Comparison of ENCODE assay signal across 19 cellular contexts in genomic region chr5:117054808-117055398, GRCh38.
DNase-seq lines count a peak whose midpoint lies in the region; TF ChIP-seq lines count a peak whose summit lies in the region.
"Had no signal": no experiment of that assay in that cellular context is flagged by ENCODE, and none has a peak within 500 bp of the region (broad histone marks: within the 10 kb centered on the region; RNA-seq: fewer than 3 reads in every experiment).

No MANE protein-coding gene starts in this region.

- H4K91ac ChIP-seq in H9 (ENCODE audit: insufficient read length, low read depth, low read length) = no peak overlapping the region

- H3K36me3 ChIP-seq in A673 (ENCODE audit: insufficient read depth, low read length, poor library complexity, severe bottlenecking) (no peaks in the 10 kb centered on the region), thyroid gland (no peaks in the 10 kb centered on the region)
- H3K36me3 ChIP-seq: transverse colon had no signal

- no peak overlapping the region for H3K23ac ChIP-seq in H9 (ENCODE audit: insufficient read length, low read depth, low read length)

- H3K4me2 ChIP-seq in H9 (ENCODE audit: insufficient read depth, insufficient read length, low read length) = no peak overlapping the region
- H3K4me2 ChIP-seq: A549, PC-9 had no signal

- H2BK15ac ChIP-seq in H9 (ENCODE audit: low read depth, low read length) = no peak overlapping the region

- H3K23me2 ChIP-seq in H9 (ENCODE audit: insufficient read length, low read depth, low read length, poor library complexity, severe bottlenecking) = no peaks in the 10 kb centered on the region

- TF ChIP-seq CTCF in A673 (conservative IDR thresholded peaks at IDR 0.05; ENCODE audit: low read depth, low read length) (no peak), H9 (conservative IDR thresholded peaks at IDR 0.05) (no peak), glutamatergic neuron (IDR thresholded peaks at IDR 0.05; ENCODE audit: partially characterized antibody, unreplicated experiment) (no peak), thyroid gland (IDR thresholded peaks at IDR 0.05) (no peak), Calu3 (IDR thresholded peaks at IDR 0.05; ENCODE audit: unreplicated experiment) (no peak)

- H3K9me3 Mint-ChIP-seq in H9 = peaks cover 0 to 15% of the 10 kb centered on the region in 2 experiments; a peak in 3 of 5 replicates
- peaks cover 9% of the 10 kb centered on the region for H3K9me3 Mint-ChIP-seq in glutamatergic neuron (ENCODE audit: unreplicated experiment)
- peaks cover 3% of the 10 kb centered on the region for H3K9me3 Mint-ChIP-seq in Calu3 (ENCODE audit: low read depth, unreplicated experiment)

- no peak overlapping the region for H2BK20ac ChIP-seq in H9 (ENCODE audit: low read depth, low read length, poor library complexity, severe bottlenecking)

- H3K27ac Mint-ChIP-seq in H9 = peak overlapping the region in 2 of 3 experiments; percentile 24 to 35; a peak in 1 of 7 replicates
- peak overlapping the region; percentile 91 for H3K27ac Mint-ChIP-seq in glutamatergic neuron (ENCODE audit: unreplicated experiment)
- no peak overlapping the region for H3K27ac Mint-ChIP-seq in Calu3 (ENCODE audit: unreplicated experiment)
- H3K27ac Mint-ChIP-seq: activated T-helper 2 cell treated with anti-CD3 and anti-CD28 coated beads, Interferon-gamma antibody, Interleukin-2, Interleukin-4, amounts not matched to agents 10 μg/mL and 5 μg/mL and 100 μg/mL, durations not matched to agents 14 hours and 24 hours and 36 hours had no signal

- H3K9me3 ChIP-seq in A673 (ENCODE audit: low read depth, low read length, poor library complexity, severe bottlenecking) = no peaks in the 10 kb centered on the region
- no peaks in the 10 kb centered on the region for H3K9me3 ChIP-seq in H9 (ENCODE audit: control insufficient read depth, low read depth, low read length)
- no peaks in the 10 kb centered on the region for H3K9me3 ChIP-seq in thyroid gland
- H3K9me3 ChIP-seq: A549, transverse colon had no signal

- H3K27me3 Mint-ChIP-seq in H9 (ENCODE audit: low read depth) = no peaks in the 10 kb centered on the region
- H3K27me3 Mint-ChIP-seq in glutamatergic neuron (ENCODE audit: unreplicated experiment) = no peaks in the 10 kb centered on the region
- no peaks in the 10 kb centered on the region for H3K27me3 Mint-ChIP-seq in Calu3 (ENCODE audit: unreplicated experiment)

- WGBS in H9 (ENCODE audit: extremely low coverage, insufficient read length, low lambda C conversion rate) = no CpG with 5 or more reads among the region's 5 CpGs
- 70 to 74% methylated on average over 5 of the region's 5 CpGs for WGBS in thyroid gland, 2 donors

- BruUV-seq in A673 (replicated peaks; lab: Mats Ljungman, UMichigan) (no TSS peak), Calu3 (replicated peaks; lab: Mats Ljungman, UMichigan) (no TSS peak)

- H3K4me3 Mint-ChIP-seq in H9 = no peak overlapping the region
- peak overlapping the region; percentile 40 for H3K4me3 Mint-ChIP-seq in glutamatergic neuron (ENCODE audit: unreplicated experiment)
- H3K4me3 Mint-ChIP-seq in Calu3 (ENCODE audit: low read depth, unreplicated experiment) = no peak overlapping the region

- H3K4me1 ChIP-seq in A673 (ENCODE audit: insufficient read depth, low read length, poor library complexity, severe bottlenecking) = peaks cover 7% of the 10 kb centered on the region
- peaks cover 18% of the 10 kb centered on the region; the same call in 1 of the 2 replicates for H3K4me1 ChIP-seq in H9 (ENCODE audit: insufficient read depth, low read length)
- H3K4me1 ChIP-seq in thyroid gland = no peaks in the 10 kb centered on the region
- H3K4me1 ChIP-seq: A549 had no signal

- no peaks in the 10 kb centered on the region for H3K27me3 ChIP-seq in A673 (replicated peaks; ENCODE audit: insufficient read depth, low read depth, low read length, poor library complexity)
- H3K27me3 ChIP-seq in H9 (ENCODE audit: insufficient read depth, low read length) = no peaks in the 10 kb centered on the region
- H3K27me3 ChIP-seq in thyroid gland = no peaks in the 10 kb centered on the region
- H3K27me3 ChIP-seq: dorsolateral prefrontal cortex, transverse colon had no signal

- no peak overlapping the region for H3K56ac ChIP-seq in H9 (ENCODE audit: insufficient read length, low read depth, low read length)

- no peak overlapping the region for H2AFZ ChIP-seq in H9 (ENCODE audit: low read length)
- H2AFZ ChIP-seq: PC-9 had no signal

- no peaks in the 10 kb centered on the region for H3K79me1 ChIP-seq in H9 (ENCODE audit: insufficient read depth, low read depth, low read length, poor library complexity, severe bottlenecking)

- H3K4me3 ChIP-seq in A673 (ENCODE audit: low read depth, low read length, poor library complexity, severe bottlenecking) (no peak overlapping the region), thyroid gland (replicated peaks in 1 of 3) (no peak overlapping the region)
- H3K4me3 ChIP-seq: A549, dorsolateral prefrontal cortex, PC-9, transverse colon had no signal

- POLR2A ChIA-PET in A673 (lab: Charles Lee; ENCODE audit: low non-redundant PET) = no interaction called here

- no peak overlapping the region for H2AK5ac ChIP-seq in H9 (ENCODE audit: insufficient read length, low read length)

- DNase-seq in A673 (ENCODE audit: low spot score) (peak; percentile 28), H9 (no peak), NCI-H748 treated with DMSO at 0.1 percent for 48 hours (lab: John Stamatoyannopoulos, UW) (peak; percentile 12), glutamatergic neuron (no peak), thyroid gland (no peak), Calu3 (no peak), ecto neural progenitor cell (ENCODE audit: low spot score) (no peak), NCI-H187 treated with DMSO at 0.1 percent for 48 hours (lab: John Stamatoyannopoulos, UW) (no peak)
- DNase-seq: activated CD4-positive, alpha-beta T cell treated with anti-CD3 and anti-CD28 coated beads for 1 hour; KG1; occipital lobe; PC-9; stimulated activated CD4-positive, alpha-beta T cell treated with anti-CD3 and anti-CD28 coated beads, Interleukin-1b, Interleukin-23, amount 100 ng/mL, for 48 hours; stimulated activated naive CD8-positive, alpha-beta T cell treated with anti-CD3 and anti-CD28 coated beads, Interleukin-15, Interleukin-2, amounts not matched to agents 100 U/mL and 50 U/mL, for 24 hours; T1000; transverse colon had no signal

- H2BK120ac ChIP-seq in H9 (ENCODE audit: low read depth, low read length, poor library complexity, severe bottlenecking) = no peak overlapping the region

- no peak overlapping the region for H3K9ac ChIP-seq in H9 (ENCODE audit: extremely low read depth, insufficient read length, low read length)

- H3K4me1 Mint-ChIP-seq in H9 = peaks cover 57 to 63% of the 10 kb centered on the region in 2 experiments
- H3K4me1 Mint-ChIP-seq in glutamatergic neuron (ENCODE audit: low read depth, unreplicated experiment) = peaks cover 29% of the 10 kb centered on the region
- no peaks in the 10 kb centered on the region for H3K4me1 Mint-ChIP-seq in Calu3 (ENCODE audit: low read depth, unreplicated experiment)

- H3K36me3 Mint-ChIP-seq in H9 (ENCODE audit: insufficient read depth in 1 of 3, low read depth in 3 of 3) (peaks cover 0 to 8% (median 6%) of the 10 kb centered on the region in 3 experiments; a peak in 5 of 7 replicates), glutamatergic neuron (ENCODE audit: unreplicated experiment) (no peaks in the 10 kb centered on the region), Calu3 (ENCODE audit: insufficient read depth, unreplicated experiment) (no peaks in the 10 kb centered on the region)

- no peak overlapping the region for H3K18ac ChIP-seq in H9 (ENCODE audit: insufficient read length, low read depth, low read length)

- no peak overlapping the region for H3K27ac ChIP-seq in A673 (ENCODE audit: low read depth, low read length, poor library complexity, severe bottlenecking)
- H3K27ac ChIP-seq in H9 (ENCODE audit: insufficient read length, low read depth, low read length) = peak overlapping the region; percentile 49
- H3K27ac ChIP-seq in thyroid gland = no peak overlapping the region
- H3K27ac ChIP-seq: A549, PC-9, transverse colon had no signal

- H2BK5ac ChIP-seq in H9 (ENCODE audit: insufficient read length, low read length) = no peak overlapping the region

- H2BK12ac ChIP-seq in H9 (ENCODE audit: insufficient read length, low read depth, low read length) = no peak overlapping the region

- H3K79me2 ChIP-seq in H9 (ENCODE audit: insufficient read depth, low read length) = no peaks in the 10 kb centered on the region

- no peaks in the 10 kb centered on the region for H4K20me1 ChIP-seq in H9 (ENCODE audit: control insufficient read depth, insufficient read depth, insufficient read length)

- H4K5ac ChIP-seq in H9 (ENCODE audit: insufficient read length, low read depth, low read length) = no peak overlapping the region

- TF ChIP-seq POLR2A in thyroid gland (IDR thresholded peaks at IDR 0.05) = no peak

- no peak overlapping the region for H4K8ac ChIP-seq in H9 (replicated peaks; ENCODE audit: insufficient read length, low read depth, low read length)

- no peak overlapping the region for H3T11ph ChIP-seq in H9 (ENCODE audit: low read length)

- H3K14ac ChIP-seq in H9 (ENCODE audit: insufficient read depth, low read length) = no peak overlapping the region

- intact Hi-C loops in A673 (cut with micrococcal nuclease; ENCODE audit: unreplicated experiment) = no loop called here
- intact Hi-C loops in thyroid gland (cut with DNase I) = no loop called here
- intact Hi-C loops in Calu3 (cut with micrococcal nuclease; ENCODE audit: unreplicated experiment) = no loop called here

- CTCF ChIA-PET in A673 (lab: Charles Lee) (no interaction called here), Calu3 (lab: Charles Lee) (no interaction called here)

- H3K4ac ChIP-seq in H9 (ENCODE audit: low read depth, low read length) = no peak overlapping the region

Comparison
In these comparisons a context has a peak if more than half of its experiments do, and no peak if none do; other contexts are left out.
1. DNase-seq: peak in A673 (single experiment) and NCI-H748 treated with DMSO at 0.1 percent for 48 hours (single experiment); none in H9 (single experiment), glutamatergic neuron (single experiment), thyroid gland (0 of 2), Calu3 (single experiment), ecto neural progenitor cell (single experiment) and NCI-H187 treated with DMSO at 0.1 percent for 48 hours (single experiment).